2 cellular contexts compared by ENCODE assay signal in the genomic region with DNA sequence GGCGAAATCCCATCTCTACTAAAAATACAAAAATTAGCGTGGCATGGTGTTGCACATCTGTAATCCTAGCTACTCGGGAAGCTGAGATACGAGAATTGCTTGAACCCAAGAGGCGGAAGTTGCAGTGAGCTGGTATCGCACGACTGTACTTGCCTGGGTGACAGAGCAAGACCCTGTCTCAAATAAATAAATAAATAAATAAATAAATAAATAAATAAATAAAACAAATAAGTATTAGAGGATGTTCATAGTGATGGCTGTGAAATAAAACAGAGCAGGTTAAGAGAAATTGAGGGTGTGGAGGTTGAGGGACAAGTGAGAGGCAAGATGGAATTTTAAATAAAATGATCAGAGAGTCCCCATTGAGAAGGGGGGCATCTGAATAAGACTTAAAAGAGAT.
TF ChIP-seq lines count a peak whose summit lies in the region.

No MANE protein-coding gene starts in this region.

TF ChIP-seq in SK-N-SH, 30 proteins besides CTCF, POLR2A, EP300 and RAD21 (continued from another document):
- TF ChIP-seq, protein P1, sequence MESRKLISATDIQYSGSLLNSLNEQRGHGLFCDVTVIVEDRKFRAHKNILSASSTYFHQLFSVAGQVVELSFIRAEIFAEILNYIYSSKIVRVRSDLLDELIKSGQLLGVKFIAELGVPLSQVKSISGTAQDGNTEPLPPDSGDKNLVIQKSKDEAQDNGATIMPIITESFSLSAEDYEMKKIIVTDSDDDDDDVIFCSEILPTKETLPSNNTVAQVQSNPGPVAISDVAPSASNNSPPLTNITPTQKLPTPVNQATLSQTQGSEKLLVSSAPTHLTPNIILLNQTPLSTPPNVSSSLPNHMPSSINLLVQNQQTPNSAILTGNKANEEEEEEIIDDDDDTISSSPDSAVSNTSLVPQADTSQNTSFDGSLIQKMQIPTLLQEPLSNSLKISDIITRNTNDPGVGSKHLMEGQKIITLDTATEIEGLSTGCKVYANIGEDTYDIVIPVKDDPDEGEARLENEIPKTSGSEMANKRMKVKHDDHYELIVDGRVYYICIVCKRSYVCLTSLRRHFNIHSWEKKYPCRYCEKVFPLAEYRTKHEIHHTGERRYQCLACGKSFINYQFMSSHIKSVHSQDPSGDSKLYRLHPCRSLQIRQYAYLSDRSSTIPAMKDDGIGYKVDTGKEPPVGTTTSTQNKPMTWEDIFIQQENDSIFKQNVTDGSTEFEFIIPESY (IDR thresholded peaks at IDR 0.05; ENCODE audit: borderline replicate concordance, low read depth), result no peak
- TF ChIP-seq CHD2 (IDR thresholded peaks at IDR 0.05; ENCODE audit: low read length, partially characterized antibody) (no peak), RCOR1 (IDR thresholded peaks at IDR 0.05; ENCODE audit: low read length) (no peak), FOXJ3 (CRISPR knock-in tag; IDR thresholded peaks at IDR 0.05) (no peak), SIN3A (IDR thresholded peaks at IDR 0.05; ENCODE audit: borderline replicate concordance, low read depth, low read length) (no peak), TAF1 (IDR thresholded peaks at IDR 0.05; ENCODE audit: borderline replicate concordance, low read depth, low read length) (no peak), YY1 (IDR thresholded peaks at IDR 0.05; ENCODE audit: low read depth) (no peak), MEF2A (IDR thresholded peaks at IDR 0.05; ENCODE audit: borderline replicate concordance, low read depth) (no peak), ELF1 (IDR thresholded peaks at IDR 0.05) (no peak), FOSL2 (IDR thresholded peaks at IDR 0.05; ENCODE audit: borderline replicate concordance, low read depth) (no peak), MXI1 (IDR thresholded peaks at IDR 0.05; ENCODE audit: low read depth, low read length) (no peak), JUND (IDR thresholded peaks at IDR 0.05) (no peak)
- TF ChIP-seq, protein P2, sequence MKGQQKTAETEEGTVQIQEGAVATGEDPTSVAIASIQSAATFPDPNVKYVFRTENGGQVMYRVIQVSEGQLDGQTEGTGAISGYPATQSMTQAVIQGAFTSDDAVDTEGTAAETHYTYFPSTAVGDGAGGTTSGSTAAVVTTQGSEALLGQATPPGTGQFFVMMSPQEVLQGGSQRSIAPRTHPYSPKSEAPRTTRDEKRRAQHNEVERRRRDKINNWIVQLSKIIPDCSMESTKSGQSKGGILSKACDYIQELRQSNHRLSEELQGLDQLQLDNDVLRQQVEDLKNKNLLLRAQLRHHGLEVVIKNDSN (IDR thresholded peaks at IDR 0.05; ENCODE audit: borderline replicate concordance, low read depth), result no peak
TF ChIP-seq in SK-N-SH: peak in this region for 0.

TF ChIP-seq in SK-N-SH treated with all-trans-retinoic acid at 6 μM for 48 hours, 23 proteins besides CTCF, POLR2A, EP300 and RAD21 (continued from another document):
- TF ChIP-seq ZNF565 (CRISPR knock-in tag; conservative IDR thresholded peaks at IDR 0.05; ENCODE audit: low read depth) (no peak), TOX (CRISPR knock-in tag; IDR thresholded peaks at IDR 0.05; ENCODE audit: borderline replicate concordance) (no peak), ESRRG (CRISPR knock-in tag; IDR thresholded peaks at IDR 0.05) (no peak), TCF4 (CRISPR knock-in tag; IDR thresholded peaks at IDR 0.05; ENCODE audit: borderline replicate concordance) (no peak), OSR1 (CRISPR knock-in tag; IDR thresholded peaks at IDR 0.05) (no peak), GLIS3 (CRISPR knock-in tag; IDR thresholded peaks at IDR 0.05) (no peak), RARB (CRISPR knock-in tag; IDR thresholded peaks at IDR 0.05) (no peak), ZNF8 (CRISPR knock-in tag; IDR thresholded peaks at IDR 0.05) (no peak), BACH2 (CRISPR knock-in tag; IDR thresholded peaks at IDR 0.05; ENCODE audit: borderline replicate concordance) (no peak), ARNTL (CRISPR knock-in tag; IDR thresholded peaks at IDR 0.05; ENCODE audit: borderline replicate concordance, low read depth) (no peak), ISL1 (CRISPR knock-in tag; IDR thresholded peaks at IDR 0.05) (no peak), ZC3H10 (CRISPR knock-in tag; IDR thresholded peaks at IDR 0.05) (no peak), ZNF70 (CRISPR knock-in tag; IDR thresholded peaks at IDR 0.05) (no peak)
- TF ChIP-seq, protein P3, sequence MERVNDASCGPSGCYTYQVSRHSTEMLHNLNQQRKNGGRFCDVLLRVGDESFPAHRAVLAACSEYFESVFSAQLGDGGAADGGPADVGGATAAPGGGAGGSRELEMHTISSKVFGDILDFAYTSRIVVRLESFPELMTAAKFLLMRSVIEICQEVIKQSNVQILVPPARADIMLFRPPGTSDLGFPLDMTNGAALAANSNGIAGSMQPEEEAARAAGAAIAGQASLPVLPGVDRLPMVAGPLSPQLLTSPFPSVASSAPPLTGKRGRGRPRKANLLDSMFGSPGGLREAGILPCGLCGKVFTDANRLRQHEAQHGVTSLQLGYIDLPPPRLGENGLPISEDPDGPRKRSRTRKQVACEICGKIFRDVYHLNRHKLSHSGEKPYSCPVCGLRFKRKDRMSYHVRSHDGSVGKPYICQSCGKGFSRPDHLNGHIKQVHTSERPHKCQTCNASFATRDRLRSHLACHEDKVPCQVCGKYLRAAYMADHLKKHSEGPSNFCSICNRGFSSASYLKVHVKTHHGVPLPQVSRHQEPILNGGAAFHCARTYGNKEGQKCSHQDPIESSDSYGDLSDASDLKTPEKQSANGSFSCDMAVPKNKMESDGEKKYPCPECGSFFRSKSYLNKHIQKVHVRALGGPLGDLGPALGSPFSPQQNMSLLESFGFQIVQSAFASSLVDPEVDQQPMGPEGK (CRISPR knock-in tag; IDR thresholded peaks at IDR 0.05; ENCODE audit: borderline replicate concordance), result no peak
- TF ChIP-seq, protein P4, sequence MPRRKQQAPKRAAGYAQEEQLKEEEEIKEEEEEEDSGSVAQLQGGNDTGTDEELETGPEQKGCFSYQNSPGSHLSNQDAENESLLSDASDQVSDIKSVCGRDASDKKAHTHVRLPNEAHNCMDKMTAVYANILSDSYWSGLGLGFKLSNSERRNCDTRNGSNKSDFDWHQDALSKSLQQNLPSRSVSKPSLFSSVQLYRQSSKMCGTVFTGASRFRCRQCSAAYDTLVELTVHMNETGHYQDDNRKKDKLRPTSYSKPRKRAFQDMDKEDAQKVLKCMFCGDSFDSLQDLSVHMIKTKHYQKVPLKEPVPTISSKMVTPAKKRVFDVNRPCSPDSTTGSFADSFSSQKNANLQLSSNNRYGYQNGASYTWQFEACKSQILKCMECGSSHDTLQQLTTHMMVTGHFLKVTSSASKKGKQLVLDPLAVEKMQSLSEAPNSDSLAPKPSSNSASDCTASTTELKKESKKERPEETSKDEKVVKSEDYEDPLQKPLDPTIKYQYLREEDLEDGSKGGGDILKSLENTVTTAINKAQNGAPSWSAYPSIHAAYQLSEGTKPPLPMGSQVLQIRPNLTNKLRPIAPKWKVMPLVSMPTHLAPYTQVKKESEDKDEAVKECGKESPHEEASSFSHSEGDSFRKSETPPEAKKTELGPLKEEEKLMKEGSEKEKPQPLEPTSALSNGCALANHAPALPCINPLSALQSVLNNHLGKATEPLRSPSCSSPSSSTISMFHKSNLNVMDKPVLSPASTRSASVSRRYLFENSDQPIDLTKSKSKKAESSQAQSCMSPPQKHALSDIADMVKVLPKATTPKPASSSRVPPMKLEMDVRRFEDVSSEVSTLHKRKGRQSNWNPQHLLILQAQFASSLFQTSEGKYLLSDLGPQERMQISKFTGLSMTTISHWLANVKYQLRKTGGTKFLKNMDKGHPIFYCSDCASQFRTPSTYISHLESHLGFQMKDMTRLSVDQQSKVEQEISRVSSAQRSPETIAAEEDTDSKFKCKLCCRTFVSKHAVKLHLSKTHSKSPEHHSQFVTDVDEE (CRISPR knock-in tag; IDR thresholded peaks at IDR 0.05), result no peak
- TF ChIP-seq, protein P5, sequence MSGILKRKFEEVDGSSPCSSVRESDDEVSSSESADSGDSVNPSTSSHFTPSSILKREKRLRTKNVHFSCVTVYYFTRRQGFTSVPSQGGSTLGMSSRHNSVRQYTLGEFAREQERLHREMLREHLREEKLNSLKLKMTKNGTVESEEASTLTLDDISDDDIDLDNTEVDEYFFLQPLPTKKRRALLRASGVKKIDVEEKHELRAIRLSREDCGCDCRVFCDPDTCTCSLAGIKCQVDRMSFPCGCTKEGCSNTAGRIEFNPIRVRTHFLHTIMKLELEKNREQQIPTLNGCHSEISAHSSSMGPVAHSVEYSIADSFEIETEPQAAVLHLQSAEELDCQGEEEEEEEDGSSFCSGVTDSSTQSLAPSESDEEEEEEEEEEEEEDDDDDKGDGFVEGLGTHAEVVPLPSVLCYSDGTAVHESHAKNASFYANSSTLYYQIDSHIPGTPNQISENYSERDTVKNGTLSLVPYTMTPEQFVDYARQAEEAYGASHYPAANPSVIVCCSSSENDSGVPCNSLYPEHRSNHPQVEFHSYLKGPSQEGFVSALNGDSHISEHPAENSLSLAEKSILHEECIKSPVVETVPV (CRISPR knock-in tag; IDR thresholded peaks at IDR 0.05), result no peak
